26 cellular contexts compared by ENCODE assay signal in genomic region chr13:112079696-112080095, GRCh38. TPM values are rescaled to one million over a fixed set of nuclear protein-coding genes. Genes with fewer than 3 reads are reported as not detected.
DNase-seq lines count a peak whose midpoint lies in the region; ATAC-seq and TF ChIP-seq lines count a peak whose summit lies in the region.
"Had no signal": no experiment of that assay in that cellular context is flagged by ENCODE, and none has a peak within 500 bp of the region (broad histone marks: within the 10 kb centered on the region; RNA-seq: fewer than 3 reads in every experiment).

No MANE protein-coding gene starts in this region.

- CTCF ChIA-PET in HEK293 (lab: Yijun Ruan, JAX), result interaction anchor here (0.8 kb wide), 1 partner anchor 574 kb away, joined by 4 read pairs; no protein-coding TSS in a partner anchor
- CTCF ChIA-PET in WTC11 (lab: Charles Lee), result interaction anchor here (0.7 to 2.3 kb wide), 3 partner anchors 18 to 364 kb away, joined by 3 to 13 read pairs (median 3); no protein-coding TSS in a partner anchor

- DNase-seq in NCI-H1417 (lab: John Stamatoyannopoulos, UW) (peak in 2 of 3 experiments; percentile 31 to 36), NCI-H1417 treated with DMSO at 0.1 percent for 48 hours (lab: John Stamatoyannopoulos, UW) (no peak), WTC11 (ENCODE audit: low spot score) (peak; percentile 40), left colon (no peak), GOT3 (lab: John Stamatoyannopoulos, UW) (no peak)
- DNase-seq in stimulated activated CD4-positive, alpha-beta T cell treated with anti-CD3 and anti-CD28 coated beads, Interleukin-12 subunit alpha, Interleukin-12 subunit beta, amount 100 ng/mL, for 4 hours, result no peak
- no peak for DNase-seq in natural killer cell treated with Interleukin-12 subunit alpha and Interleukin-12 subunit beta and Interleukin-15 and Interleukin-18, amount 100 ng/mL, for 72 hours (ENCODE audit: low spot score)
- DNase-seq: activated CD8-positive, alpha-beta memory T cell treated with anti-CD3 and anti-CD28 coated beads, Interleukin-2, amount 50 U/mL, for 48 hours; activated effector memory CD4-positive, alpha-beta T cell treated with Interleukin-2 at 50 U/mL for 16 hours; DND-41; GM23248; mesenchymal stem cell; NCI-H1436; NCI-H510A; occipital lobe; stimulated activated CD4-positive, alpha-beta T cell treated with anti-CD3 and anti-CD28 coated beads, Interleukin-4, amount 100 ng/mL, for 4 hours; stimulated activated naive CD8-positive, alpha-beta T cell treated with anti-CD3 and anti-CD28 coated beads, Interleukin-15, Interleukin-2, amounts not matched to agents 100 U/mL and 50 U/mL, for 24 hours; thyroid gland; WERI-Rb-1 had no signal

- no peaks in the 10 kb centered on the region for H3K9me3 ChIP-seq in HEK293 (ENCODE audit: control insufficient read depth, insufficient read depth, low read depth, low read length)
- H3K9me3 ChIP-seq: thyroid gland had no signal

- H3K36me3 ChIP-seq in HEK293 (ENCODE audit: control insufficient read depth in 2 of 2, insufficient read depth in 1 of 2, low read length in 2 of 2), result no peaks in the 10 kb centered on the region
- H3K36me3 ChIP-seq: thyroid gland, WERI-Rb-1 had no signal

- no peak overlapping the region for H3K27ac ChIP-seq in HEK293 (ENCODE audit: extremely low read depth, low read depth, low read length)
- H3K27ac ChIP-seq: GM23248, HL-60, thyroid gland, WERI-Rb-1 had no signal

- no peak overlapping the region for H3K4me3 ChIP-seq in HEK293 (ENCODE audit: low read depth, low read length)
- H3K4me3 ChIP-seq: GM23248, thyroid gland had no signal

- peaks cover 13% of the 10 kb centered on the region for H3K4me1 Mint-ChIP-seq in WTC11
- H3K4me1 Mint-ChIP-seq in natural killer cell treated with Interleukin-12 subunit alpha and Interleukin-12 subunit beta and Interleukin-15 and Interleukin-18, amount 100 ng/mL, for 72 hours (ENCODE audit: low read depth in 2 of 2), result no peaks in the 10 kb centered on the region
- H3K4me1 Mint-ChIP-seq: B cell had no signal

- H3K4me1 ChIP-seq in HEK293 (ENCODE audit: control insufficient read depth, insufficient read depth, low read length), result no peaks in the 10 kb centered on the region; the same call in 1 of the 2 replicates
- H3K4me1 ChIP-seq: thyroid gland had no signal

- intact Hi-C loops in left colon (cut with DNase I, micrococcal nuclease), result no loop called here

- H3K36me3 Mint-ChIP-seq in WTC11, result peaks cover 13% of the 10 kb centered on the region
- peaks cover 13% of the 10 kb centered on the region for H3K36me3 Mint-ChIP-seq in natural killer cell treated with Interleukin-12 subunit alpha and Interleukin-12 subunit beta and Interleukin-15 and Interleukin-18, amount 100 ng/mL, for 72 hours

- H3K27me3 Mint-ChIP-seq in WTC11 (ENCODE audit: low read depth), result peaks cover 31% of the 10 kb centered on the region
- H3K27me3 Mint-ChIP-seq in natural killer cell treated with Interleukin-12 subunit alpha and Interleukin-12 subunit beta and Interleukin-15 and Interleukin-18, amount 100 ng/mL, for 72 hours, result peaks cover 21 to 43% of the 10 kb centered on the region in 2 donors

- peaks cover 20% of the 10 kb centered on the region for H3K9me3 Mint-ChIP-seq in WTC11
- H3K9me3 Mint-ChIP-seq in natural killer cell treated with Interleukin-12 subunit alpha and Interleukin-12 subunit beta and Interleukin-15 and Interleukin-18, amount 100 ng/mL, for 72 hours, result peaks cover 11% of the 10 kb centered on the region

- H3K4me3 Mint-ChIP-seq in WTC11, result no peak overlapping the region
- H3K4me3 Mint-ChIP-seq in natural killer cell treated with Interleukin-12 subunit alpha and Interleukin-12 subunit beta and Interleukin-15 and Interleukin-18, amount 100 ng/mL, for 72 hours, result no peak overlapping the region
- H3K4me3 Mint-ChIP-seq: B cell, IgD-negative memory B cell had no signal

- peak; percentile 22 for ATAC-seq in WTC11
- peak; percentile 48 for ATAC-seq in left colon
- ATAC-seq in natural killer cell treated with Interleukin-12 subunit alpha and Interleukin-12 subunit beta and Interleukin-15 and Interleukin-18, amount 100 ng/mL, for 72 hours, result no peak
- ATAC-seq: stimulated activated naive CD8-positive, alpha-beta T cell treated with anti-CD3 and anti-CD28 coated beads, Interleukin-15, Interleukin-2, amounts not matched to agents 100 U/mL and 50 U/mL, for 24 hours had no signal

- H3K27ac Mint-ChIP-seq in WTC11, result peak overlapping the region; percentile 75; the same call in 1 of the 2 replicates
- no peak overlapping the region for H3K27ac Mint-ChIP-seq in natural killer cell treated with Interleukin-12 subunit alpha and Interleukin-12 subunit beta and Interleukin-15 and Interleukin-18, amount 100 ng/mL, for 72 hours
- H3K27ac Mint-ChIP-seq: B cell, IgD-negative memory B cell had no signal

- TF ChIP-seq CTCF in HEK293 (tag by site-specific recombination; IDR thresholded peaks at IDR 0.05), result no peak
- TF ChIP-seq CTCF in WTC11 (IDR thresholded peaks at IDR 0.05), result no peak

- POLR2A ChIA-PET in HEK293 (lab: Yijun Ruan, JAX) (interaction anchor here (0.6 kb wide), 1 partner anchor 1687 kb away, joined by 3 read pairs; no protein-coding TSS in a partner anchor), WTC11 (lab: Charles Lee) (no interaction called here)

TF ChIP-seq in HEK293, 187 proteins besides CTCF, POLR2A, EP300 and RAD21 (continues in another document):
- TF ChIP-seq ZNF18 (tag by site-specific recombination; IDR thresholded peaks at IDR 0.05), result no peak
- TF ChIP-seq ZNF157 (tag by site-specific recombination; IDR thresholded peaks at IDR 0.05), result no peak
- TF ChIP-seq SP7 (tag by site-specific recombination; IDR thresholded peaks at IDR 0.05), result peak; percentile 57
- TF ChIP-seq ZNF660 (tag by site-specific recombination; IDR thresholded peaks at IDR 0.05), result peak; percentile 76; the same call in 1 of the 2 replicates
- 0 out of 2 replicates have a peak, but pooled peaks have one; percentile 14 for TF ChIP-seq ZEB2 (tag by site-specific recombination; IDR thresholded peaks at IDR 0.05)
- TF ChIP-seq WT1 (tag by site-specific recombination; IDR thresholded peaks at IDR 0.05), result no peak
- peak; percentile 68 for TF ChIP-seq ZBTB17 (tag by site-specific recombination; IDR thresholded peaks at IDR 0.05)

TF ChIP-seq in WTC11, 78 proteins besides CTCF, POLR2A, EP300 and RAD21:
- no peak for TF ChIP-seq FOXK1 (CRISPR knock-in tag; IDR thresholded peaks at IDR 0.05)
- no peak for TF ChIP-seq ERG (CRISPR knock-in tag; IDR thresholded peaks at IDR 0.05)
- TF ChIP-seq ATF1 (CRISPR knock-in tag; IDR thresholded peaks at IDR 0.05), result no peak
- TF ChIP-seq NFATC4 (CRISPR knock-in tag; IDR thresholded peaks at IDR 0.05), result no peak

RNA-seq across cellular contexts. Expression of gene SOX1, which starts 12.7 kb away (rescaled TPM):
- total RNA-seq in WTC11 (2021), result 0.15 to 0.25 TPM (median 0.18 TPM) in 3 replicates
- under 1 TPM in 1 of 2 donors, not detected in 1; 0.08 TPM for total RNA-seq in left colon
- not detected for total RNA-seq in natural killer cell treated with Interleukin-12 subunit alpha and Interleukin-12 subunit beta and Interleukin-15 and Interleukin-18, amount 100 ng/mL, for 72 hours
- total RNA-seq: A172, B cell, fibroblast of lung, GM23248, myocyte had no signal

Comparison
In these comparisons a context has a peak if more than half of its experiments do, and no peak if none do; other contexts are left out.
1. DNase-seq: peak in NCI-H1417 (2 of 3) and WTC11 (single experiment); none in NCI-H1417 treated with DMSO at 0.1 percent for 48 hours (single experiment), left colon (0 of 2), stimulated activated CD4-positive, alpha-beta T cell treated with anti-CD3 and anti-CD28 coated beads, Interleukin-12 subunit alpha, Interleukin-12 subunit beta, amount 100 ng/mL, for 4 hours (single experiment), natural killer cell treated with Interleukin-12 subunit alpha and Interleukin-12 subunit beta and Interleukin-15 and Interleukin-18, amount 100 ng/mL, for 72 hours (single experiment) and GOT3 (single experiment).
2. ATAC-seq: peak in WTC11 (single experiment) and left colon (single experiment); none in natural killer cell treated with Interleukin-12 subunit alpha and Interleukin-12 subunit beta and Interleukin-15 and Interleukin-18, amount 100 ng/mL, for 72 hours (0 of 2).